Comparison of ENCODE assay signal across 18 cellular contexts in the genomic region with DNA sequence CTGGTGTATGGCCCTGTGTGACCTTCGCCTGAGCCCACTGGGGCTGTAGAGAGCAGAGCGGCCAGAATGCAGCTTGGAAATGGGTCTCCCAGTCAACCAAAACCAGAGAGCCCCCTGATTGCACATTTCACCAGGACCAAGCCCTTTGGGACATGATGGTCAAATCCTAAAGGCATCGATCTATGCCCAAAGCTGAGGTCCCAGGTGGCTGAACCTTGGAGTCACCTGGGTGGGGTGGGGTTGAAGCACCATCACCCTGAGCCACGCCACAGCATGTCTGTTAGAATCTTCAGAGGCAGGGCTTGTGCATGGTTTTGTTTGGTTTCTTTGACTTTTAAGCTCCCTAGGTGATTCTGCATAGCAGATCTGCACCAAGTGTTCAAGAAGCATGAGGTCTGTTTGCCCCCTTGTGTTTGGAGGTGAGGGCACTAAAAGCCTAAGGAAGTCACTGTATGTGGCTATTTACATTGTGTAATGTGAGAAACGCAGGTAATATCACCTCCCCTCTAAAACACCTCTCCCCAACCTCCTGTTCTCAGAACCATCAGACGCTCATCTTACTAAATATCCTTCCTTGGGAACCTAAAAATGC. TPM values are rescaled to one million over a fixed set of nuclear protein-coding genes. Genes with fewer than 3 reads are reported as not detected.
DNase-seq lines count a peak whose midpoint lies in the region; ATAC-seq and TF ChIP-seq lines count a peak whose summit lies in the region.
"Had no signal": no experiment of that assay in that cellular context is flagged by ENCODE, and none has a peak within 500 bp of the region (broad histone marks: within the 10 kb centered on the region; RNA-seq: fewer than 3 reads in every experiment).

No MANE protein-coding gene starts in this region.

- in situ Hi-C loops in GM13977 (cut with MboI; ENCODE audit: low pct_unique_long_range_greater_than_20kb, low sequenced_read_pairs, unreplicated experiment) (no loop called here), Panc1 (cut with HindIII; ENCODE audit: low pct_unique_long_range_greater_than_20kb, low sequenced_read_pairs) (no loop called here)

- peaks cover 49% of the 10 kb centered on the region for H3K4me1 ChIP-seq in Panc1 (ENCODE audit: control insufficient read depth, insufficient read depth, low read length)
- peaks cover 7% of the 10 kb centered on the region for H3K4me1 ChIP-seq in foreskin keratinocyte
- H3K4me1 ChIP-seq: HAP-1, testis had no signal

- BruUV-seq in Panc1 (replicated peaks; lab: Mats Ljungman, UMichigan), result no TSS peak

- DNase-seq in ELR (ENCODE audit: low read depth), result peak; percentile 26
- no peak for DNase-seq in GM13977 (ENCODE audit: low spot score)
- peak; percentile 17 for DNase-seq in Panc1 (ENCODE audit: low read depth, low spot score)
- no peak for DNase-seq in foreskin keratinocyte
- no peak for DNase-seq in HUDEP-2 (lab: John Stamatoyannopoulos, UW; ENCODE audit: unreplicated experiment in 76 of 76)
- no peak for DNase-seq in amniotic stem cell (lab: John Stamatoyannopoulos, UW)
- no peak for DNase-seq in EL
- DNase-seq in H7, result no peak
- DNase-seq: cerebellar nuclear complex, hippocampal formation, lower lobe of right lung, NCI-H1092, NCI-H446, testis had no signal

- no peaks in the 10 kb centered on the region for H3K9me3 ChIP-seq in Panc1 (ENCODE audit: control insufficient read depth, insufficient read depth, low read depth, low read length)
- H3K9me3 ChIP-seq: HAP-1, lower lobe of right lung, testis had no signal

- ATAC-seq in Panc1 (peak; percentile 80), foreskin keratinocyte (no peak)
- ATAC-seq: CD8-positive, alpha-beta T cell; lower lobe of right lung had no signal

- H3K27me3 ChIP-seq in Panc1 (ENCODE audit: control insufficient read depth, insufficient read depth, low read length) (no peaks in the 10 kb centered on the region), foreskin keratinocyte (no peaks in the 10 kb centered on the region), H7 (ENCODE audit: control insufficient read depth, insufficient read depth, low read length) (no peaks in the 10 kb centered on the region)
- H3K27me3 ChIP-seq: testis had no signal

- CTCF ChIA-PET in Panc1 (lab: Charles Lee), result interaction anchor here (0.5 to 1.5 kb wide), 8 partner anchors 86 to 672 kb away, joined by 3 to 6 read pairs (median 3); no protein-coding TSS in a partner anchor

- TF ChIP-seq CTCF in GM13977 (IDR thresholded peaks at IDR 0.05; ENCODE audit: extremely low read depth, insufficient read depth, missing control alignments) (peak; percentile 17), Panc1 (IDR thresholded peaks at IDR 0.05) (peak; percentile 80; the same call in 1 of the 2 replicates), foreskin keratinocyte (conservative IDR thresholded peaks at IDR 0.05) (peak; percentile 32)

- intact Hi-C loops in Panc1 (cut with micrococcal nuclease; ENCODE audit: unreplicated experiment), result loop anchor here (5.0 kb wide), 1 partner anchor 86 kb away; no protein-coding TSS in a partner anchor

- H3K27ac ChIP-seq in Panc1 (ENCODE audit: low read length) (peak overlapping the region; percentile 86), foreskin keratinocyte (no peak overlapping the region)
- H3K27ac ChIP-seq: epithelial cell of prostate, testis had no signal

- H3K36me3 ChIP-seq in Panc1 (ENCODE audit: control insufficient read depth, insufficient read depth, low read length) (no peaks in the 10 kb centered on the region), H7 (replicated peaks; ENCODE audit: control insufficient read depth, insufficient read depth, low read length) (no peaks in the 10 kb centered on the region)
- H3K36me3 ChIP-seq: HAP-1, lower lobe of right lung had no signal

- POLR2A ChIA-PET in Panc1 (lab: Charles Lee), result interaction anchor here (0.7 kb wide), 1 partner anchor 362 kb away, joined by 3 read pairs; no protein-coding TSS in a partner anchor

- H3K4me3 ChIP-seq in Panc1 (ENCODE audit: low read depth in 2 of 2, low read length in 2 of 2) (no peak overlapping the region), H7 (ENCODE audit: insufficient read depth, low read depth, low read length) (no peak overlapping the region)
- H3K4me3 ChIP-seq: HAP-1, lower lobe of right lung, skin epidermis, testis had no signal

RNA-seq across cellular contexts. Expression of a gene that starts 9.6 kb away (rescaled TPM):
- 2.2 TPM for total RNA-seq in Panc1 (2021; ENCODE audit: unreplicated experiment)
- polyA plus RNA-seq in Panc1 (2012; ENCODE audit: insufficient read length), result 2.5 TPM
- 0.03 and 0.07 TPM in 2 replicates for total RNA-seq in foreskin keratinocyte
- 0.02 and 0.03 TPM in 2 replicates for polyA plus RNA-seq in foreskin keratinocyte
- 0.07 and 0.15 TPM in 2 replicates for total RNA-seq in H7 (2014; rRNA removed; shearing (Covaris generic))

RNA-seq across cellular contexts. Expression of a gene that starts 40.7 kb away (rescaled TPM):
- total RNA-seq in Panc1 (2021; ENCODE audit: unreplicated experiment) (72.7 TPM), foreskin keratinocyte (23.0 and 23.8 TPM in 2 replicates)
- 29.3 TPM for polyA plus RNA-seq in Panc1 (2012; ENCODE audit: insufficient read length)
- polyA plus RNA-seq in foreskin keratinocyte, result 12.3 and 14.1 TPM in 2 replicates
- total RNA-seq in H7 (2014; rRNA removed; shearing (Covaris generic)), result 12.2 and 15.9 TPM in 2 replicates

Comparison
In these comparisons a context has a peak if more than half of its experiments do, and no peak if none do; other contexts are left out.
1. DNase-seq: peak in ELR (single experiment) and Panc1 (single experiment); none in GM13977 (single experiment), foreskin keratinocyte (0 of 2), HUDEP-2 (0 of 76), amniotic stem cell (single experiment), EL (single experiment) and H7 (single experiment).
2. CTCF ChIP-seq: peak in every context shown above with its lines; median percentile 80 in Panc1; 32 in foreskin keratinocyte; 17 in GM13977.